ENCODE assay signal across 12 cellular contexts in genomic region chr2:183348492-183348891, GRCh38.
DNase-seq lines count a peak whose midpoint lies in the region; ATAC-seq, FAIRE-seq and TF ChIP-seq lines count a peak whose summit lies in the region.
"Had no signal": no experiment of that assay in that cellular context is flagged by ENCODE, and none has a peak within 500 bp of the region (broad histone marks: within the 10 kb centered on the region; RNA-seq: fewer than 3 reads in every experiment).

No MANE protein-coding gene starts in this region.

- no peak for TF ChIP-seq POLR2A in GM12891 (IDR thresholded peaks at IDR 0.05; ENCODE audit: low read depth, low read length)

- H3K9me3 ChIP-seq in upper lobe of right lung, result no peaks in the 10 kb centered on the region

- H3K4me3 ChIP-seq in upper lobe of right lung, result no peak overlapping the region

- DNase-seq in GM12891 (ENCODE audit: insufficient read length, low spot score), result no peak
- peak; percentile 4 for DNase-seq in NCI-H146 treated with DMSO at 0.1 percent for 48 hours (lab: John Stamatoyannopoulos, UW; ENCODE audit: unreplicated experiment)
- no peak for DNase-seq in cardiac septum (ENCODE audit: low spot score)
- DNase-seq in upper lobe of right lung, result no peak
- DNase-seq in activated CD8-positive, alpha-beta memory T cell treated with anti-CD3 and anti-CD28 coated beads, Interleukin-2, amount 50 U/mL, for 48 hours, result no peak
- DNase-seq in effector CD8-positive, alpha-beta T cell (lab: John Stamatoyannopoulos, UW), result no peak
- DNase-seq: activated CD4-positive, alpha-beta T cell treated with anti-CD3 and anti-CD28 coated beads, Interleukin-2, amount 10 ng/mL, durations not matched to agents 24 days and 14 days; effector CD4-positive, alpha-beta T cell; NCI-H2029; Right ventricle myocardium superior had no signal

- no peaks in the 10 kb centered on the region for H3K4me1 ChIP-seq in upper lobe of right lung

- intact Hi-C loops in cardiac septum (cut with DNase I), result no loop called here
- intact Hi-C loops in upper lobe of right lung (cut with DNase I), result no loop called here

- no peak overlapping the region for H3K27ac ChIP-seq in upper lobe of right lung

- no peaks in the 10 kb centered on the region for H3K27me3 ChIP-seq in upper lobe of right lung

- H3K36me3 ChIP-seq in upper lobe of right lung, result no peaks in the 10 kb centered on the region

- no peak for FAIRE-seq in GM12891 (lab: Jason Lieb, UNC)

- ATAC-seq in GM19452 (IDR thresholded peaks at IDR 0.05; ENCODE audit: unreplicated experiment) (peak; percentile 79), HG02970 (IDR thresholded peaks at IDR 0.05; ENCODE audit: low FRiP score, unreplicated experiment) (peak; percentile 55), upper lobe of right lung (no peak)

- no peak for TF ChIP-seq CTCF in upper lobe of right lung (IDR thresholded peaks at IDR 0.05)

TF ChIP-seq in GM12891, 5 proteins besides CTCF, POLR2A, EP300 and RAD21:
- peak; percentile 74 for TF ChIP-seq SPI1 (IDR thresholded peaks at IDR 0.05; ENCODE audit: low read depth, low read length)
- no peak for TF ChIP-seq PAX5 (IDR thresholded peaks at IDR 0.05; ENCODE audit: insufficient read depth, low read length, severe bottlenecking)
